Comparison of ENCODE assay signal across 28 cellular contexts in the genomic region with DNA sequence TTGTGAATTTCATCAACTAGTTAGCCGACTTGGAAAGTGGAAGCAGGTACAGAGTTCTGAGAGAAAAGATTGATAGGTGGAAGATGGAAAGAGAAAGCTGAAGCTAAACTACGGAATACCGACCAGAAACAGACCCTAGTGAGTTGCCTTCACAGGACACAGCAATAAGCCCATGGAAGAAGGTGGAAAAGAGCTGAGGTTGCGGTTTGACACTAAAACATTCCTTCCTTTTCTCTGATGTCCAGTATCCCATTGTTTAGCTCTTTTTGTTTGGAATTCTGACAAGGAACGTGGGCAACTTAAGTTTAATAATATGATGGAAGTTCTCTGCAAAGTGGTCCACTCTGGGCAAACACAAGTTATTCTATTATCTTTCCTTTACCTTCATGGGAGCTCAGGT.
"Had no signal": no experiment of that assay in that cellular context is flagged by ENCODE, and none has a peak within 500 bp of the region (broad histone marks: within the 10 kb centered on the region; RNA-seq: fewer than 3 reads in every experiment).

No MANE protein-coding gene starts in this region.

- H3K4me2 ChIP-seq: neural progenitor cell, smooth muscle cell had no signal

- H3K9ac ChIP-seq: neural progenitor cell, parathyroid adenoma had no signal

- H3K27ac ChIP-seq: neural progenitor cell, ovary, parathyroid adenoma, psoas muscle, skin epidermis, spleen, suprapubic skin, testis, tibial artery, transverse colon, upper lobe of right lung, uterus had no signal

- H2AFZ ChIP-seq: neural progenitor cell, parathyroid adenoma had no signal

- DNase-seq: natural killer cell; occipital lobe; ovary; posterior cingulate gyrus; psoas muscle; right cardiac atrium; spleen; stimulated activated CD4-positive, alpha-beta T cell treated with anti-CD3 and anti-CD28 coated beads, Interleukin-12 subunit alpha, Interleukin-12 subunit beta, amount 100 ng/mL, for 4 hours; stimulated activated CD4-positive, alpha-beta T cell treated with anti-CD3 and anti-CD28 coated beads, Interleukin-1b, Interleukin-23, amount 100 ng/mL, for 48 hours; stimulated activated CD4-positive, alpha-beta T cell treated with anti-CD3 and anti-CD28 coated beads, Interleukin-4, amount 100 ng/mL, for 1 hour; stimulated activated CD4-positive, alpha-beta T cell treated with anti-CD3 and anti-CD28 coated beads, Interleukin-4, amount 100 ng/mL, for 4 hours; stimulated activated CD8-positive, alpha-beta memory T cell treated with anti-CD3 and anti-CD28 coated beads, Interleukin-4, amount 100 ng/mL, for 48 hours; stimulated activated naive CD4-positive, alpha-beta T cell; stimulated activated naive CD8-positive, alpha-beta T cell treated with anti-CD3 and anti-CD28 coated beads, Interleukin-15, amount 100 ng/mL, for 72 hours; stimulated activated naive CD8-positive, alpha-beta T cell treated with anti-CD3 and anti-CD28 coated beads, Interleukin-15, Interleukin-2, amounts not matched to agents 100 U/mL and 50 U/mL, for 24 hours; substantia nigra; testis; tibial artery; transverse colon; upper lobe of right lung; uterus had no signal

- H3K27me3 ChIP-seq: neural progenitor cell, ovary, spleen, suprapubic skin, testis, tibial artery, transverse colon, upper lobe of right lung, uterus had no signal

- H3K79me2 ChIP-seq: parathyroid adenoma had no signal

- H3K4me3 ChIP-seq: neural progenitor cell, ovary, psoas muscle, skin epidermis, smooth muscle cell, spleen, suprapubic skin, testis, tibial artery, transverse colon, upper lobe of right lung, uterus had no signal

- H3K4me1 ChIP-seq: neural progenitor cell, parathyroid adenoma, psoas muscle, spleen, suprapubic skin, testis, tibial artery, transverse colon, upper lobe of right lung, uterus had no signal

- H3K9me3 ChIP-seq: ovary, psoas muscle, suprapubic skin, testis, tibial artery, transverse colon, upper lobe of right lung, uterus had no signal

- H3K36me3 ChIP-seq: neural progenitor cell, ovary, spleen, suprapubic skin, tibial artery, transverse colon, upper lobe of right lung, uterus had no signal

- ATAC-seq: natural killer cell; psoas muscle; right cardiac atrium; sciatic nerve; stimulated activated memory B cell treated with anti-CD40 and anti-IgM and Interleukin-4, amounts not matched to agents 10 μg/mL and 1 μg/mL and 100 μg/mL, for 72 hours; stimulated activated naive CD8-positive, alpha-beta T cell treated with anti-CD3 and anti-CD28 coated beads, Interleukin-15, amount 100 ng/mL, for 72 hours; stimulated activated naive CD8-positive, alpha-beta T cell treated with anti-CD3 and anti-CD28 coated beads, Interleukin-15, Interleukin-2, amounts not matched to agents 100 U/mL and 50 U/mL, for 24 hours; upper lobe of right lung had no signal
